Comparison of ENCODE assay signal across 8 cellular contexts in the genomic region with DNA sequence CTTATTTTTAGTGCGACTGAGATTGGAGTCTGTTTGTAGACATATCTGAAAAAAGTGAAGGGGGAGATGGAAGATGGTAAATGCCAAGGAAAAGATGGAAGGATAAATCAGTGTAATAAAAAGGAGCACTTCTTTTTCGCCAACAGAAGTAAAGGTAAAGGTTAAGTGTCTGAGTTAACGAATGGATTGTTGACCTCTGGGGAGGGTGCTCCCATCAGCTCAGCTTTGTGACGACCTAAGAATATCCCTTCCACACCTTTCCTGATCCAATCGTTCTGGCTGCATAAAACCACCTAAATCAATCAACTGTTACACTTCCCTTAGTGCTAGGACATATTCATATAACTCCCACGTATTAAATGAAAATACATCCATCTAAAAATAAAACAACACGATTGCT. TPM values are rescaled to one million over a fixed set of nuclear protein-coding genes. Genes with fewer than 3 reads are reported as not detected.
DNase-seq lines count a peak whose midpoint lies in the region; ATAC-seq, FAIRE-seq and TF ChIP-seq lines count a peak whose summit lies in the region.

No MANE protein-coding gene starts in this region.

- DNase-seq in A549 (ENCODE audit: low read depth in 1 of 2, low spot score in 1 of 2): peak in 1 of 2 experiments; percentile 16
- no peak for DNase-seq in central memory CD8-positive, alpha-beta T cell (ENCODE audit: low spot score in 2 of 2)
- DNase-seq in mesothelial cell of epicardium (ENCODE audit: low spot score in 2 of 2, unreplicated experiment in 2 of 2): no peak
- no peak for DNase-seq in nucleus accumbens (lab: John Stamatoyannopoulos, UW)
- DNase-seq in stimulated activated CD8-positive, alpha-beta memory T cell treated with anti-CD3 and anti-CD28 coated beads, Interleukin-4, amount 100 ng/mL, for 48 hours: no peak

- TF ChIP-seq CTCF in A549 (IDR thresholded peaks at IDR 0.05): no peak
- no peak for TF ChIP-seq CTCF in mesothelial cell of epicardium (IDR thresholded peaks at IDR 0.05; ENCODE audit: unreplicated experiment)

- peak overlapping the region; percentile 86 for H3K4me2 ChIP-seq in A549

- peaks cover 28% of the 10 kb centered on the region for H3K36me3 Mint-ChIP-seq in central memory CD8-positive, alpha-beta T cell (ENCODE audit: insufficient read depth)
- H3K36me3 Mint-ChIP-seq in mesothelial cell of epicardium: peaks cover 8% of the 10 kb centered on the region

- H3K9ac ChIP-seq in HUES64 (ENCODE audit: low read depth, low read length): peak overlapping the region; percentile 96

- peaks cover 25% of the 10 kb centered on the region for H3K4me1 ChIP-seq in A549
- peaks cover 28% of the 10 kb centered on the region for H3K4me1 ChIP-seq in HUES64 (ENCODE audit: insufficient read depth, low read length)

- no peaks in the 10 kb centered on the region for H3K9me3 ChIP-seq in A549
- H3K9me3 ChIP-seq in HUES64 (ENCODE audit: insufficient read depth, low read depth, low read length): no peaks in the 10 kb centered on the region

- ATAC-seq in A549 (peak in 1 of 2 experiments; percentile 7; a peak in 1 of 6 replicates), HG02973 (IDR thresholded peaks at IDR 0.05; ENCODE audit: unreplicated experiment) (no peak), GM19455 (IDR thresholded peaks at IDR 0.05; ENCODE audit: unreplicated experiment) (no peak)
- ATAC-seq in central memory CD8-positive, alpha-beta T cell (replicated peaks; ENCODE audit: extremely low read depth, poor library complexity, severe bottlenecking): no peak

- TF ChIP-seq EP300 in A549 (IDR thresholded peaks at IDR 0.05): no peak

- TF ChIP-seq RAD21 in A549 (conservative IDR thresholded peaks at IDR 0.05 in 1 of 2, IDR thresholded peaks at IDR 0.05 in 1 of 2): no peak

- TF ChIP-seq POLR2A in A549 (IDR thresholded peaks at IDR 0.05; ENCODE audit: low read length): no peak

- no peaks in the 10 kb centered on the region for H3K27me3 ChIP-seq in HUES64 (ENCODE audit: insufficient read depth, low read length)

- H3K4me3 ChIP-seq in A549 (peak overlapping the region; percentile 65), HUES64 (ENCODE audit: low read length) (peak overlapping the region; percentile 80)

- no peaks in the 10 kb centered on the region for H3K27me3 Mint-ChIP-seq in central memory CD8-positive, alpha-beta T cell
- H3K27me3 Mint-ChIP-seq in mesothelial cell of epicardium (ENCODE audit: low read depth): no peaks in the 10 kb centered on the region

- POLR2A ChIA-PET in A549 (lab: Yijun Ruan, JAX): no interaction called here

- 3% methylated on average over 7 of the region's 7 CpGs for WGBS in A549 (ENCODE audit: missing lambda C conversion rate)
- WGBS in HUES64: 13% methylated on average over 7 of the region's 7 CpGs

- peak overlapping the region; percentile 89 for H3K4me3 Mint-ChIP-seq in central memory CD8-positive, alpha-beta T cell
- H3K4me3 Mint-ChIP-seq in mesothelial cell of epicardium: peak overlapping the region; percentile 99

- H3K27ac Mint-ChIP-seq in central memory CD8-positive, alpha-beta T cell (ENCODE audit: low read depth): peak overlapping the region; percentile 98
- peak overlapping the region; percentile 100 for H3K27ac Mint-ChIP-seq in mesothelial cell of epicardium

- peak overlapping the region; percentile 96 to 99 for H3K27ac ChIP-seq in A549
- H3K27ac ChIP-seq in HUES64 (ENCODE audit: low read depth, low read length): peak overlapping the region; percentile 98

- FAIRE-seq in A549 (lab: Jason Lieb, UNC): no peak

- H3K9me3 Mint-ChIP-seq in central memory CD8-positive, alpha-beta T cell: no peaks in the 10 kb centered on the region
- H3K9me3 Mint-ChIP-seq in mesothelial cell of epicardium: no peaks in the 10 kb centered on the region

- CTCF ChIA-PET in A549 (lab: Yijun Ruan, JAX): no interaction called here

- peaks cover 20% of the 10 kb centered on the region for H3K36me3 ChIP-seq in HUES64 (ENCODE audit: insufficient read depth, low read length)

- peaks cover 45% of the 10 kb centered on the region for H3K4me1 Mint-ChIP-seq in central memory CD8-positive, alpha-beta T cell
- peaks cover 40% of the 10 kb centered on the region for H3K4me1 Mint-ChIP-seq in mesothelial cell of epicardium

TF ChIP-seq in A549, 52 proteins besides CTCF, POLR2A, EP300 and RAD21:
- TF ChIP-seq HDAC2 (IDR thresholded peaks at IDR 0.05): no peak
- no peak for TF ChIP-seq TFCP2L1 (CRISPR knock-in tag; IDR thresholded peaks at IDR 0.05)
- no peak for TF ChIP-seq RNF2 (IDR thresholded peaks at IDR 0.05; ENCODE audit: borderline replicate concordance, low read depth)
- no peak for TF ChIP-seq GATA3 (IDR thresholded peaks at IDR 0.05; ENCODE audit: borderline replicate concordance)
- TF ChIP-seq CEBPB (IDR thresholded peaks at IDR 0.05): no peak
- no peak for TF ChIP-seq MAZ (IDR thresholded peaks at IDR 0.05; ENCODE audit: borderline replicate concordance, low read depth, low read length)
- no peak for TF ChIP-seq CHD4 (IDR thresholded peaks at IDR 0.05; ENCODE audit: borderline replicate concordance)
- TF ChIP-seq KDM5A (IDR thresholded peaks at IDR 0.05): no peak
- no peak for TF ChIP-seq PHF8 (IDR thresholded peaks at IDR 0.05; ENCODE audit: borderline replicate concordance, low read depth)
- no peak for TF ChIP-seq NPAS2 (CRISPR knock-in tag; IDR thresholded peaks at IDR 0.05; ENCODE audit: borderline replicate concordance)
- no peak for TF ChIP-seq SREBF2 (IDR thresholded peaks at IDR 0.05)
- TF ChIP-seq, protein P1, sequence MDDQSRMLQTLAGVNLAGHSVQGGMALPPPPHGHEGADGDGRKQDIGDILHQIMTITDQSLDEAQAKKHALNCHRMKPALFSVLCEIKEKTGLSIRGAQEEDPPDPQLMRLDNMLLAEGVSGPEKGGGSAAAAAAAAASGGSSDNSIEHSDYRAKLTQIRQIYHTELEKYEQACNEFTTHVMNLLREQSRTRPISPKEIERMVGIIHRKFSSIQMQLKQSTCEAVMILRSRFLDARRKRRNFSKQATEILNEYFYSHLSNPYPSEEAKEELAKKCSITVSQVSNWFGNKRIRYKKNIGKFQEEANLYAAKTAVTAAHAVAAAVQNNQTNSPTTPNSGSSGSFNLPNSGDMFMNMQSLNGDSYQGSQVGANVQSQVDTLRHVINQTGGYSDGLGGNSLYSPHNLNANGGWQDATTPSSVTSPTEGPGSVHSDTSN (IDR thresholded peaks at IDR 0.05): no peak
- no peak for TF ChIP-seq SMC3 (IDR thresholded peaks at IDR 0.05)
- no peak for TF ChIP-seq CBX8 (IDR thresholded peaks at IDR 0.05)
- no peak for TF ChIP-seq NR3C1 (IDR thresholded peaks at IDR 0.05)

RNA-seq across cellular contexts. Expression of a gene that starts 0.8 kb away (rescaled TPM):
- polyA plus RNA-seq in A549 (2011; rRNA removed) (7.7 and 9.3 TPM in 2 replicates), A549 (2017; fragmentation: RNase III; extraction: RNeasy Plus Mini Kit Qiagen cat#74134 plus additional on column Dnase treatment) (4.4 to 6.2 TPM (median 6.0 TPM) in 3 replicates)
- polyA plus RNA-seq in A549 (2012; cell fraction: cytosol; rRNA removed): 8.7 and 9.1 TPM in 2 replicates
- 7.9 and 12.2 TPM in 2 replicates for polyA plus RNA-seq in A549 (2012; cell fraction: nucleus; rRNA removed)
- 11.6 and 12.6 TPM in 2 replicates for polyA minus RNA-seq in A549 (2011; rRNA and poly(A)+ RNA removed)
- polyA plus RNA-seq in HUES64 (2013, experiment 1 of 2): 3.4 TPM
- polyA plus RNA-seq in HUES64 (2013, experiment 2 of 2): 4.2 TPM
- total RNA-seq in mesothelial cell of epicardium: 7.1 to 8.8 TPM (median 8.1 TPM) in 3 replicates

RNA-seq across cellular contexts. Expression of a gene that starts 1.0 kb away (rescaled TPM):
- polyA plus RNA-seq in A549 (2011; rRNA removed): 41.2 and 52.2 TPM in 2 replicates
- 12.2 and 13.5 TPM in 2 replicates for polyA plus RNA-seq in A549 (2012; cell fraction: cytosol; rRNA removed)
- polyA plus RNA-seq in A549 (2012; cell fraction: nucleus; rRNA removed): 5.0 and 5.5 TPM in 2 replicates
- polyA plus RNA-seq in A549 (2017; fragmentation: RNase III; extraction: RNeasy Plus Mini Kit Qiagen cat#74134 plus additional on column Dnase treatment): 31.6 to 36.2 TPM (median 33.6 TPM) in 3 replicates
- 50.8 and 57.6 TPM in 2 replicates for polyA minus RNA-seq in A549 (2011; rRNA and poly(A)+ RNA removed)
- polyA plus RNA-seq in HUES64 (2013, experiment 1 of 2): 43.4 TPM
- 43.6 TPM for polyA plus RNA-seq in HUES64 (2013, experiment 2 of 2)
- 30.4 to 38.2 TPM (median 35.7 TPM) in 3 replicates for total RNA-seq in mesothelial cell of epicardium

RNA-seq across cellular contexts. Expression of a gene that starts 39.8 kb away (rescaled TPM):
- polyA plus RNA-seq in A549 (2011; rRNA removed): 215 and 226 TPM in 2 replicates
- polyA plus RNA-seq in A549 (2012; cell fraction: cytosol; rRNA removed): 175 and 229 TPM in 2 replicates
- 74.8 and 117 TPM in 2 replicates for polyA plus RNA-seq in A549 (2012; cell fraction: nucleus; rRNA removed)
- polyA plus RNA-seq in A549 (2017; fragmentation: RNase III; extraction: RNeasy Plus Mini Kit Qiagen cat#74134 plus additional on column Dnase treatment): 192 to 218 TPM (median 214 TPM) in 3 replicates
- polyA minus RNA-seq in A549 (2011; rRNA and poly(A)+ RNA removed): 22.4 and 22.6 TPM in 2 replicates
- polyA plus RNA-seq in HUES64 (2013, experiment 1 of 2): 119 TPM
- 107 TPM for polyA plus RNA-seq in HUES64 (2013, experiment 2 of 2)
- 71.4 to 83.5 TPM (median 77.2 TPM) in 3 replicates for total RNA-seq in mesothelial cell of epicardium
